8 cellular contexts compared by ENCODE assay signal in genomic region chr7:74417419-74417971, GRCh38. TPM values are rescaled to one million over a fixed set of nuclear protein-coding genes. Genes with fewer than 3 reads are reported as not detected.
A peak's percentile ranks its signal among the peaks of the same experiment; 100 is the strongest.
DNase-seq lines count a peak whose midpoint lies in the region; ATAC-seq and TF ChIP-seq lines count a peak whose summit lies in the region.

No MANE protein-coding gene starts in this region.

- peak; percentile 34 to 45 (median 39) for DNase-seq in CD4-positive, CD25-positive, alpha-beta regulatory T cell
- peak; percentile 26 for DNase-seq in activated T-helper 1 cell treated with anti-CD3 and anti-CD28 coated beads, Interleukin-12 subunit alpha, Interleukin-12 subunit beta, Interleukin-2, Interleukin-4 antibody, amounts not matched to agents 30 ng/mL and 10 ng/mL and 1 ng/mL, durations not matched to agents 14 hours and 24 hours and 36 hours (ENCODE audit: low spot score)
- DNase-seq in fibroblast of villous mesenchyme (ENCODE audit: low read depth) (peak; percentile 63), nucleus accumbens (lab: John Stamatoyannopoulos, UW) (peak in 50 of 56 donors; percentile 13 to 79 (median 48)), substantia nigra (lab: John Stamatoyannopoulos, UW) (peak in 47 of 49 donors; percentile 6 to 77 (median 54))

- H3K36me3 Mint-ChIP-seq in CD4-positive, CD25-positive, alpha-beta regulatory T cell = no peaks in the 10 kb centered on the region
- no peaks in the 10 kb centered on the region for H3K36me3 Mint-ChIP-seq in activated T-helper 1 cell treated with anti-CD3 and anti-CD28 coated beads, Interleukin-12 subunit alpha, Interleukin-12 subunit beta, Interleukin-2, Interleukin-4 antibody, amounts not matched to agents 30 ng/mL and 10 ng/mL and 1 ng/mL, durations not matched to agents 14 hours and 24 hours and 36 hours (ENCODE audit: low read depth)

- no peaks in the 10 kb centered on the region for H3K27me3 ChIP-seq in CD4-positive, CD25-positive, alpha-beta regulatory T cell (ENCODE audit: control insufficient read depth, insufficient read depth, low read length)

- no peak overlapping the region for H3K4me3 ChIP-seq in CD4-positive, CD25-positive, alpha-beta regulatory T cell (ENCODE audit: low read depth, low read length)
- no peak overlapping the region for H3K4me3 ChIP-seq in fibroblast of villous mesenchyme (ENCODE audit: low read depth, low read length)

- H3K4me1 Mint-ChIP-seq in CD4-positive, CD25-positive, alpha-beta regulatory T cell = peaks cover 0 to 5% (median under 1%) of the 10 kb centered on the region in 4 donors
- no peaks in the 10 kb centered on the region for H3K4me1 Mint-ChIP-seq in activated T-helper 1 cell treated with anti-CD3 and anti-CD28 coated beads, Interleukin-12 subunit alpha, Interleukin-12 subunit beta, Interleukin-2, Interleukin-4 antibody, amounts not matched to agents 30 ng/mL and 10 ng/mL and 1 ng/mL, durations not matched to agents 14 hours and 24 hours and 36 hours (ENCODE audit: low read depth)

- no peaks in the 10 kb centered on the region for H3K27me3 Mint-ChIP-seq in CD4-positive, CD25-positive, alpha-beta regulatory T cell
- peaks cover 6% of the 10 kb centered on the region for H3K27me3 Mint-ChIP-seq in activated T-helper 1 cell treated with anti-CD3 and anti-CD28 coated beads, Interleukin-12 subunit alpha, Interleukin-12 subunit beta, Interleukin-2, Interleukin-4 antibody, amounts not matched to agents 30 ng/mL and 10 ng/mL and 1 ng/mL, durations not matched to agents 14 hours and 24 hours and 36 hours (ENCODE audit: insufficient read depth)

- no peaks in the 10 kb centered on the region for H3K36me3 ChIP-seq in CD4-positive, CD25-positive, alpha-beta regulatory T cell (ENCODE audit: control insufficient read depth, insufficient read depth, low read length)

- no peaks in the 10 kb centered on the region for H3K4me1 ChIP-seq in CD4-positive, CD25-positive, alpha-beta regulatory T cell (ENCODE audit: control insufficient read depth, insufficient read depth, low read length, poor library complexity, severe bottlenecking)

- no peaks in the 10 kb centered on the region for H3K9me3 ChIP-seq in CD4-positive, CD25-positive, alpha-beta regulatory T cell (ENCODE audit: control insufficient read depth in 2 of 2, low read length in 2 of 2)

- intact Hi-C loops in activated T-helper 1 cell treated with anti-CD3 and anti-CD28 coated beads, Interleukin-12 subunit alpha, Interleukin-12 subunit beta, Interleukin-2, Interleukin-4 antibody, amounts not matched to agents 30 ng/mL and 10 ng/mL and 1 ng/mL, durations not matched to agents 14 hours and 24 hours and 36 hours (cut with micrococcal nuclease) = loop anchor here (2.0 to 10.0 kb wide), 5 partner anchors 127 to 629 kb away; partner anchors contain the start of gene GTF2I

- peak; percentile 99 for TF ChIP-seq CTCF in fibroblast of villous mesenchyme (IDR thresholded peaks at IDR 0.05; ENCODE audit: insufficient read depth, low read depth, low read length)

- peak overlapping the region in 2 of 3 donors; percentile 1 to 79 for H3K27ac Mint-ChIP-seq in CD4-positive, CD25-positive, alpha-beta regulatory T cell
- H3K27ac Mint-ChIP-seq in activated T-helper 1 cell treated with anti-CD3 and anti-CD28 coated beads, Interleukin-12 subunit alpha, Interleukin-12 subunit beta, Interleukin-2, Interleukin-4 antibody, amounts not matched to agents 30 ng/mL and 10 ng/mL and 1 ng/mL, durations not matched to agents 14 hours and 24 hours and 36 hours = no peak overlapping the region

- ATAC-seq in CD4-positive, CD25-positive, alpha-beta regulatory T cell (ENCODE audit: low read depth in 2 of 2) = peak in 1 of 2 donors; percentile 42
- ATAC-seq in HG03175 (IDR thresholded peaks at IDR 0.05; ENCODE audit: unreplicated experiment) (peak; percentile 50), GM21526 (IDR thresholded peaks at IDR 0.05; ENCODE audit: low FRiP score, unreplicated experiment) (no peak)

- no peak overlapping the region for H3K27ac ChIP-seq in CD4-positive, CD25-positive, alpha-beta regulatory T cell (ENCODE audit: insufficient read depth, low read length, poor library complexity, severe bottlenecking)
- no peak overlapping the region for H3K27ac ChIP-seq in substantia nigra (ENCODE audit: low read depth, low read length, poor library complexity, severe bottlenecking)

- H3K9me3 Mint-ChIP-seq in CD4-positive, CD25-positive, alpha-beta regulatory T cell = no peaks in the 10 kb centered on the region
- no peaks in the 10 kb centered on the region for H3K9me3 Mint-ChIP-seq in activated T-helper 1 cell treated with anti-CD3 and anti-CD28 coated beads, Interleukin-12 subunit alpha, Interleukin-12 subunit beta, Interleukin-2, Interleukin-4 antibody, amounts not matched to agents 30 ng/mL and 10 ng/mL and 1 ng/mL, durations not matched to agents 14 hours and 24 hours and 36 hours

- no peak overlapping the region for H3K4me3 Mint-ChIP-seq in CD4-positive, CD25-positive, alpha-beta regulatory T cell
- H3K4me3 Mint-ChIP-seq in activated T-helper 1 cell treated with anti-CD3 and anti-CD28 coated beads, Interleukin-12 subunit alpha, Interleukin-12 subunit beta, Interleukin-2, Interleukin-4 antibody, amounts not matched to agents 30 ng/mL and 10 ng/mL and 1 ng/mL, durations not matched to agents 14 hours and 24 hours and 36 hours = no peak overlapping the region

TF ChIP-seq in PFSK-1, 5 proteins besides CTCF, POLR2A, EP300 and RAD21:
- TF ChIP-seq TAF1 (IDR thresholded peaks at IDR 0.05; ENCODE audit: borderline replicate concordance, insufficient read depth, low read length) (no peak), FOXP2 (optimal IDR thresholded peaks at IDR 0.05; ENCODE audit: borderline replicate concordance, extremely low read depth, extremely low read length, insufficient read depth) (peak; percentile 33)
TF ChIP-seq in PFSK-1: peak in this region for 1.

RNA-seq across cellular contexts. Expression of gene GTF2IRD1, which starts 36.2 kb away (rescaled TPM):
- total RNA-seq in CD4-positive, CD25-positive, alpha-beta regulatory T cell = 2.4 TPM
- polyA plus RNA-seq in CD4-positive, CD25-positive, alpha-beta regulatory T cell = under 1 TPM in 1 of 4 donors, not detected in 3; 0.16 TPM
- 37.0 TPM for polyA plus RNA-seq in PFSK-1 (2012; ENCODE audit: insufficient read length, low read depth)
- total RNA-seq in activated T-helper 1 cell treated with anti-CD3 and anti-CD28 coated beads, Interleukin-12 subunit alpha, Interleukin-12 subunit beta, Interleukin-2, Interleukin-4 antibody, amounts not matched to agents 30 ng/mL and 10 ng/mL and 1 ng/mL, durations not matched to agents 14 hours and 24 hours and 36 hours = 0.96 and 1.6 TPM in 2 replicates
- 13.4 and 17.1 TPM in 2 replicates for total RNA-seq in fibroblast of villous mesenchyme
